In genomic region chrX:110000854-110001701, GRCh38 we compare ENCODE assay signal across 11 cellular contexts. TPM values are rescaled to one million over a fixed set of nuclear protein-coding genes. Genes with fewer than 3 reads are reported as not detected.
DNase-seq lines count a peak whose midpoint lies in the region; ATAC-seq and TF ChIP-seq lines count a peak whose summit lies in the region.
"Had no signal": no experiment of that assay in that cellular context is flagged by ENCODE, and none has a peak within 500 bp of the region (broad histone marks: within the 10 kb centered on the region; RNA-seq: fewer than 3 reads in every experiment).

No MANE protein-coding gene starts in this region.

- no peak overlapping the region for H4K8ac ChIP-seq in mesendoderm (ENCODE audit: low read depth, low read length)

- no peak overlapping the region for H3K27ac Mint-ChIP-seq in activated naive CD4-positive, alpha-beta T cell treated with anti-CD3 and anti-CD28 coated beads for 36 hours
- peak overlapping the region in 1 of 2 donors; percentile 23 for H3K27ac Mint-ChIP-seq in T-cell

- no peaks in the 10 kb centered on the region for H3K79me2 ChIP-seq in mesendoderm (ENCODE audit: control insufficient read depth, insufficient read depth, low read length)

- ATAC-seq in T-cell (replicated peaks in 1 of 4) (no peak), GM19023 (IDR thresholded peaks at IDR 0.05; ENCODE audit: unreplicated experiment) (no peak), GM19452 (IDR thresholded peaks at IDR 0.05; ENCODE audit: unreplicated experiment) (no peak)

- peak overlapping the region; percentile 30 for H3K56ac ChIP-seq in mesendoderm (ENCODE audit: low read length)

- no peak overlapping the region for H3K4ac ChIP-seq in mesendoderm (ENCODE audit: low read depth, low read length)

- H3K4me3 ChIP-seq in mesendoderm (ENCODE audit: low read length) (no peak overlapping the region), transverse colon (no peak overlapping the region)

- H3K79me1 ChIP-seq in mesendoderm (ENCODE audit: low read length): no peaks in the 10 kb centered on the region

- intact Hi-C loops in activated naive CD4-positive, alpha-beta T cell treated with anti-CD3 and anti-CD28 coated beads for 36 hours (cut with micrococcal nuclease): loop anchor here (5.0 kb wide), 2 partner anchors 269 to 316 kb away; partner anchors contain the start of genes ACSL4 and AMMECR1
- intact Hi-C loops in transverse colon (cut with DNase I; ENCODE audit: low total_unique reads): no loop called here

- H4K5ac ChIP-seq in mesendoderm (ENCODE audit: low read length): no peak overlapping the region

- H3K4me3 Mint-ChIP-seq in activated naive CD4-positive, alpha-beta T cell treated with anti-CD3 and anti-CD28 coated beads for 36 hours: peak overlapping the region; percentile 83
- H3K4me3 Mint-ChIP-seq in T-cell: peak overlapping the region in 2 of 3 donors; percentile 2 to 93

- H3K36me3 ChIP-seq in mesendoderm (ENCODE audit: control insufficient read depth, insufficient read depth, low read length) (no peaks in the 10 kb centered on the region), transverse colon (no peaks in the 10 kb centered on the region)

- in situ Hi-C loops in transverse colon (cut with MboI; ENCODE audit: low pct_ligation_motif_present in 1 of 4, low pct_unique_long_range_greater_than_20kb in 1 of 4, low sequenced_read_pairs in 3 of 4) (no loop called here), GM13976 (cut with MboI; ENCODE audit: low sequenced_read_pairs, unreplicated experiment) (no loop called here)

- H2BK120ac ChIP-seq in mesendoderm (ENCODE audit: low read depth, low read length): no peak overlapping the region

- peak overlapping the region; percentile 45 for H3K18ac ChIP-seq in mesendoderm (ENCODE audit: low read length)

- no peak overlapping the region for H2BK15ac ChIP-seq in mesendoderm (replicated peaks; ENCODE audit: low read depth)

- H3K27me3 Mint-ChIP-seq in activated naive CD4-positive, alpha-beta T cell treated with anti-CD3 and anti-CD28 coated beads for 36 hours (ENCODE audit: low read depth): no peaks in the 10 kb centered on the region
- peaks cover 0 to 7% of the 10 kb centered on the region in 2 donors for H3K27me3 Mint-ChIP-seq in T-cell

- no peaks in the 10 kb centered on the region for H3K9me3 ChIP-seq in transverse colon

- H3K4me1 Mint-ChIP-seq in activated naive CD4-positive, alpha-beta T cell treated with anti-CD3 and anti-CD28 coated beads for 36 hours (ENCODE audit: low read depth): peaks cover 23% of the 10 kb centered on the region
- H3K4me1 Mint-ChIP-seq in T-cell: peaks cover 24 to 28% (median 25%) of the 10 kb centered on the region in 3 donors

- no peaks in the 10 kb centered on the region for H3K27me3 ChIP-seq in mesendoderm (ENCODE audit: insufficient read depth, low read length, poor library complexity)
- no peaks in the 10 kb centered on the region for H3K27me3 ChIP-seq in transverse colon

- H3K23ac ChIP-seq in mesendoderm (ENCODE audit: low read length): no peak overlapping the region

- no peak for TF ChIP-seq EP300 in transverse colon (IDR thresholded peaks at IDR 0.05; ENCODE audit: low read depth)

- H3K4me1 ChIP-seq in mesendoderm (ENCODE audit: control insufficient read depth, low read depth, low read length): no peaks in the 10 kb centered on the region
- H3K4me1 ChIP-seq in transverse colon: peaks cover 0 to 34% (median 16%) of the 10 kb centered on the region in 4 donors

- H3K9me3 Mint-ChIP-seq in activated naive CD4-positive, alpha-beta T cell treated with anti-CD3 and anti-CD28 coated beads for 36 hours: no peaks in the 10 kb centered on the region
- H3K9me3 Mint-ChIP-seq in T-cell: no peaks in the 10 kb centered on the region

- WGBS in mesendoderm (ENCODE audit: extremely low coverage, insufficient coverage, low lambda C conversion rate): no CpG with 5 or more reads among the region's 16 CpGs
- WGBS in transverse colon (ENCODE audit: low coverage in 1 of 2), 2 donors: 20 to 73% methylated on average over 1 to 16 of the region's 16 CpGs

- TF ChIP-seq CTCF in transverse colon (IDR thresholded peaks at IDR 0.05) (no peak), GM13976 (IDR thresholded peaks at IDR 0.05; ENCODE audit: borderline replicate concordance, control extremely low read depth, extremely low read depth, insufficient read depth, missing control alignments) (no peak)

- no peak for DNase-seq in activated naive CD4-positive, alpha-beta T cell treated with anti-CD3 and anti-CD28 coated beads for 36 hours
- DNase-seq in activated naive CD4-positive, alpha-beta T cell treated with Interleukin-2 at 50 U/mL for 16 hours: no peak
- DNase-seq in T-cell: no peak
- peak; percentile 29 for DNase-seq in mesendoderm
- DNase-seq in transverse colon: no peak
- DNase-seq in GM13976 (ENCODE audit: low spot score): no peak
- DNase-seq: dermis blood vessel endothelial cell; NCI-H1694 treated with DMSO at 0.1 percent for 48 hours; stimulated activated naive CD4-positive, alpha-beta T cell treated with Interleukin-2 at 50 U/mL for 16 hours had no signal

- H3K36me3 Mint-ChIP-seq in activated naive CD4-positive, alpha-beta T cell treated with anti-CD3 and anti-CD28 coated beads for 36 hours (ENCODE audit: low read depth): peaks cover 4% of the 10 kb centered on the region
- peaks cover 2% of the 10 kb centered on the region for H3K36me3 Mint-ChIP-seq in T-cell

- POLR2A ChIA-PET in T-cell (lab: Charles Lee): no interaction called here

- no peak for TF ChIP-seq POLR2A in transverse colon (IDR thresholded peaks at IDR 0.05)

- no peak overlapping the region for H3K9ac ChIP-seq in mesendoderm (ENCODE audit: low read length)

- no peak overlapping the region for H2BK5ac ChIP-seq in mesendoderm (ENCODE audit: low read length)

- no peak overlapping the region for H3K4me2 ChIP-seq in mesendoderm (ENCODE audit: low read length)

- CTCF ChIA-PET in activated naive CD4-positive, alpha-beta T cell treated with anti-CD3 and anti-CD28 coated beads for 36 hours (lab: Charles Lee): no interaction called here
- CTCF ChIA-PET in T-cell (lab: Charles Lee): no interaction called here

- H3K27ac ChIP-seq in mesendoderm (ENCODE audit: low read depth, low read length) (no peak overlapping the region), transverse colon (peak overlapping the region in 3 of 4 donors; percentile 91 to 94 (median 93))

- no peak overlapping the region for H2AK5ac ChIP-seq in mesendoderm (ENCODE audit: low read length)

RNA-seq across cellular contexts. Expression of gene TMEM164, which starts 1.8 kb away (rescaled TPM):
- 10 to 100 TPM; 11.9 to 12.0 TPM for total RNA-seq in activated naive CD4-positive, alpha-beta T cell treated with anti-CD3 and anti-CD28 coated beads for 36 hours
- 10 to 100 TPM; 16.9 to 20.6 (median 19.8) TPM for total RNA-seq in T-cell
- polyA plus RNA-seq in mesendoderm (2013, experiment 1 of 2): 8.2 TPM
- polyA plus RNA-seq in mesendoderm (2013, experiment 2 of 2): 7.6 TPM
- total RNA-seq in transverse colon: 100 to 1,000 TPM in 2 of 4 donors, 10 to 100 TPM in 2; 19.5 to 112 (median 91.3) TPM
